Comparison of ENCODE assay signal across 1 cellular context in the genomic region with DNA sequence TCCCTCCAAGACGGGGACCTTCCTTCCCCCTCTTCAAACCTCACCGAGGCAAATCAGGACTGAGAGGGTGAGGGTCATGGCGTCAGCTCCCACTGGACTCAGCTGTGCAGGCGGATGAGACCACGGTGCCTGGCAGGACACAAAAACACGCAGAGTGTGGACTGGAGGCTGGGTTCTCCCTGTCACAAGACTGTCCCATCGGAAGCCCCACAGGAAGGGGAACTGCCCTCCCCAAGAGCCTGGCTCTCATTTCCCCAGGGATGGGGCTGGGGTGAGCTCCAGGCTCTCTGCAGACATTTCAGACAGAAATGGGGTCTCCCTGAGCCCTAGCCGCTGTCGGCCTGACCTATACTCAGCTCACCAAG.
TF ChIP-seq lines count a peak whose summit lies in the region.

Gene LILRB5 (minus strand): TSS at position 158 of the 365 bp plus-strand sequence. CDS start 80 bp downstream, at position 78.

TF ChIP-seq in SK-N-SH, 30 proteins besides CTCF, POLR2A, EP300 and RAD21 (continued from another document):
- TF ChIP-seq FOXJ3 (CRISPR knock-in tag; IDR thresholded peaks at IDR 0.05) (no peak), FOSL2 (IDR thresholded peaks at IDR 0.05; ENCODE audit: borderline replicate concordance, low read depth) (no peak), RFX5 (IDR thresholded peaks at IDR 0.05; ENCODE audit: low read length) (no peak), RXRA (IDR thresholded peaks at IDR 0.05; ENCODE audit: borderline replicate concordance, low read depth) (no peak), ELF1 (IDR thresholded peaks at IDR 0.05) (no peak), ZBTB33 (IDR thresholded peaks at IDR 0.05; ENCODE audit: borderline replicate concordance, low read depth) (no peak), GATA2 (CRISPR knock-in tag; IDR thresholded peaks at IDR 0.05) (no peak), FOXM1 (IDR thresholded peaks at IDR 0.05; ENCODE audit: low read depth) (no peak), TCF12 (IDR thresholded peaks at IDR 0.05) (no peak), JUND (IDR thresholded peaks at IDR 0.05) (no peak), MAX (IDR thresholded peaks at IDR 0.05; ENCODE audit: low read depth) (no peak)
